In genomic region chr18:3655637-3656050, GRCh38 we compare ENCODE assay signal across 17 cellular contexts.
DNase-seq lines count a peak whose midpoint lies in the region; ATAC-seq, FAIRE-seq and TF ChIP-seq lines count a peak whose summit lies in the region.
"Had no signal": no experiment of that assay in that cellular context is flagged by ENCODE, and none has a peak within 500 bp of the region (broad histone marks: within the 10 kb centered on the region; RNA-seq: fewer than 3 reads in every experiment).

No MANE protein-coding gene starts in this region.

- no peak overlapping the region for H3K14ac ChIP-seq in neuronal stem cell (ENCODE audit: low read length)

- no peak for TF ChIP-seq CTCF in OCI-LY1 (IDR thresholded peaks at IDR 0.05; ENCODE audit: low read length)
- no peak for TF ChIP-seq CTCF in brain (conservative IDR thresholded peaks at IDR 0.05)

- H3K4me2 ChIP-seq in OCI-LY1 (ENCODE audit: low read length), result peak overlapping the region; percentile 29; the same call in 1 of the 2 replicates
- no peak overlapping the region for H3K4me2 ChIP-seq in neuronal stem cell (ENCODE audit: insufficient read depth, low read length, poor library complexity, severe bottlenecking)

- H3K18ac ChIP-seq in neuronal stem cell (ENCODE audit: low read length), result no peak overlapping the region

- peak overlapping the region in 3 of 5 experiments; percentile 36 to 90 (median 40) for H3K27ac Mint-ChIP-seq in brain

- no peak overlapping the region for H4K8ac ChIP-seq in neuronal stem cell (ENCODE audit: low read depth, low read length)

- H3K9me2 ChIP-seq in OCI-LY1 (ENCODE audit: low read depth, low read length), result no peaks in the 10 kb centered on the region

- H3F3A ChIP-seq in OCI-LY1 (ENCODE audit: insufficient read depth, low read length), result no peaks in the 10 kb centered on the region

- no peak overlapping the region for H4K91ac ChIP-seq in neuronal stem cell (ENCODE audit: low read depth, low read length, poor library complexity)

- no peaks in the 10 kb centered on the region for H3K9me3 Mint-ChIP-seq in brain
- H3K9me3 Mint-ChIP-seq: stimulated activated naive CD8-positive, alpha-beta T cell treated with anti-CD3 and anti-CD28 coated beads, Interleukin-15, amount 100 ng/mL, for 72 hours had no signal

- no peak overlapping the region for H2AK5ac ChIP-seq in neuronal stem cell (ENCODE audit: low read depth, low read length)

- H3K4me3 ChIP-seq in OCI-LY1 (ENCODE audit: low read depth, low read length, poor library complexity, severe bottlenecking), result no peak overlapping the region
- H3K4me3 ChIP-seq in neuronal stem cell (ENCODE audit: low read length in 2 of 2), result no peak overlapping the region
- H3K4me3 ChIP-seq: Peyer's patch had no signal

- H3K9me3 ChIP-seq in OCI-LY1 (ENCODE audit: low read length), result no peaks in the 10 kb centered on the region
- H3K9me3 ChIP-seq in neuronal stem cell (replicated peaks in 1 of 2; ENCODE audit: control insufficient read depth in 2 of 2, insufficient read depth in 1 of 2, low read depth in 1 of 2, low read length in 2 of 2), result no peaks in the 10 kb centered on the region
- H3K9me3 ChIP-seq: Peyer's patch had no signal

- no CpG with 5 or more reads among the region's 8 CpGs for WGBS in neuronal stem cell (ENCODE audit: extremely low coverage in 2 of 2, insufficient read length in 2 of 2, insufficient replicate concordance in 1 of 2), 2 donors

- H2AFZ ChIP-seq in OCI-LY1 (ENCODE audit: low read length), result peak overlapping the region; percentile 74; the same call in 1 of the 2 replicates
- H2AFZ ChIP-seq in neuronal stem cell (ENCODE audit: low read length), result peak overlapping the region; percentile 57

- H3K27ac ChIP-seq in OCI-LY1 (ENCODE audit: low read depth, low read length, poor library complexity, severe bottlenecking), result peak overlapping the region; percentile 28
- no peak overlapping the region for H3K27ac ChIP-seq in neuronal stem cell (replicated peaks; ENCODE audit: low read length)
- H3K27ac ChIP-seq: Peyer's patch had no signal

- H3K27me3 ChIP-seq in OCI-LY1 (ENCODE audit: insufficient read depth, low read length), result no peaks in the 10 kb centered on the region
- H3K27me3 ChIP-seq in neuronal stem cell (ENCODE audit: control insufficient read depth in 3 of 3, insufficient read depth in 3 of 3, low read depth in 1 of 3, low read length in 3 of 3), result no peaks in the 10 kb centered on the region
- H3K27me3 ChIP-seq: Peyer's patch had no signal

- no peak overlapping the region for H2BK15ac ChIP-seq in neuronal stem cell (ENCODE audit: low read length)

- DNase-seq in DMS53 (lab: John Stamatoyannopoulos, UW), result peak; percentile 84
- DNase-seq in neuronal stem cell (ENCODE audit: low spot score), result no peak
- DNase-seq in GM12892 (ENCODE audit: insufficient read length), result no peak
- DNase-seq in anterior cingulate cortex (lab: John Stamatoyannopoulos, UW), result no peak
- no peak for DNase-seq in HuH-7 (ENCODE audit: low spot score)
- DNase-seq: activated gamma-delta T cell treated with Interleukin-2 at 50 U/mL for 16 hours; effector CD4-positive, alpha-beta T cell; Kasumi-1; NCI-H446 treated with DMSO at 0.1 percent for 48 hours; Peyer's patch; stimulated activated naive CD8-positive, alpha-beta T cell treated with anti-CD3 and anti-CD28 coated beads, Interleukin-15, amount 100 ng/mL, for 72 hours had no signal

- H3K36me3 ChIP-seq in OCI-LY1 (ENCODE audit: insufficient read depth, low read length) (no peaks in the 10 kb centered on the region), neuronal stem cell (replicated peaks in 1 of 2; ENCODE audit: control insufficient read depth in 2 of 2, insufficient read depth in 2 of 2, low read length in 2 of 2) (no peaks in the 10 kb centered on the region)
- H3K36me3 ChIP-seq: Peyer's patch had no signal

- no peak overlapping the region for H3K4ac ChIP-seq in neuronal stem cell (ENCODE audit: low read length)

- H3K23ac ChIP-seq in neuronal stem cell (ENCODE audit: low read depth, low read length, poor library complexity), result no peak overlapping the region

- FAIRE-seq in GM12892 (lab: Jason Lieb, UNC), result no peak
- FAIRE-seq: bronchial epithelial cell, GM18507 had no signal

- H4K20me1 ChIP-seq in OCI-LY1 (ENCODE audit: insufficient read depth, low read length), result no peaks in the 10 kb centered on the region

- H3K79me1 ChIP-seq in neuronal stem cell (ENCODE audit: low read depth, low read length), result no peaks in the 10 kb centered on the region

- no peaks in the 10 kb centered on the region for H3K79me2 ChIP-seq in OCI-LY1 (ENCODE audit: insufficient read depth, low read length)

- H3K9ac ChIP-seq in OCI-LY1 (ENCODE audit: low read length) (no peak overlapping the region), neuronal stem cell (ENCODE audit: low read depth, low read length, poor library complexity) (no peak overlapping the region)

- H3K4me1 Mint-ChIP-seq in brain, result peaks cover 37% of the 10 kb centered on the region

- no peak overlapping the region for H2BK120ac ChIP-seq in neuronal stem cell (ENCODE audit: low read depth, low read length)

- no peak for TF ChIP-seq POLR2A in GM12892 (IDR thresholded peaks at IDR 0.05; ENCODE audit: low read depth, low read length)

- H3K27me3 Mint-ChIP-seq in brain, result no peaks in the 10 kb centered on the region
- H3K27me3 Mint-ChIP-seq: stimulated activated naive CD8-positive, alpha-beta T cell treated with anti-CD3 and anti-CD28 coated beads, Interleukin-15, amount 100 ng/mL, for 72 hours had no signal

- no peak overlapping the region for H2BK12ac ChIP-seq in neuronal stem cell (ENCODE audit: low read length)

- no peak overlapping the region for H3K4me3 Mint-ChIP-seq in brain
- H3K4me3 Mint-ChIP-seq: stimulated activated naive CD8-positive, alpha-beta T cell treated with anti-CD3 and anti-CD28 coated beads, Interleukin-15, amount 100 ng/mL, for 72 hours had no signal

- no peaks in the 10 kb centered on the region for H3K36me3 Mint-ChIP-seq in brain

- no peak overlapping the region for H2BK5ac ChIP-seq in neuronal stem cell (ENCODE audit: low read length)

- H3K4me1 ChIP-seq in OCI-LY1 (ENCODE audit: insufficient read depth, low read length, severe bottlenecking), result peaks cover 37% of the 10 kb centered on the region
- peaks cover 5 to 25% of the 10 kb centered on the region in 2 donors for H3K4me1 ChIP-seq in neuronal stem cell (ENCODE audit: control insufficient read depth in 2 of 2, insufficient read depth in 1 of 2, low read depth in 1 of 2, low read length in 2 of 2)

- ATAC-seq in GM21390 (IDR thresholded peaks at IDR 0.05; ENCODE audit: unreplicated experiment), result no peak
- ATAC-seq: activated CD4-positive, CD25-positive, alpha-beta regulatory T cell treated with anti-CD3 and anti-CD28 coated beads, Interleukin-2, amount 50 U/mL, for 24 hours; stimulated activated naive CD8-positive, alpha-beta T cell treated with anti-CD3 and anti-CD28 coated beads, Interleukin-15, amount 100 ng/mL, for 72 hours had no signal
